In the genomic region with DNA sequence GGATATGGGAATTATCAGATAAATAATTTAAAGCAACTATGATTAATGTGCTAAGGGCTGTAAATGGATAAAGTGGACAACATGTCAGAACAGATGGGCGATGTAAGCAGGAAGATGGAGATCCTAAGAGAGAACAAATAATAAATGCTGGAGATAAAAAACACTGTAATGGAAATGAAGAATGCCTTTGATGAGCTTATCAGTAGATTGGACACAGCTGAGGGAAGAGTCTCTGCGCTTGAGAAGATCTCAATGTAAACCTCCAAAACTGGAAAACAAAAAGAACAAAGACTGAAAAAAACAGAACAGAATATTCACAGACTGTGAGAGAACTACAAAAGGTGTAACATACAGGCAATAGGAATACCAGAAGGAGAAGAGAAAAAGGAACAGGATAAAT, we compare ENCODE assay signal across 32 cellular contexts.
"Had no signal": no experiment of that assay in that cellular context is flagged by ENCODE, and none has a peak within 500 bp of the region (broad histone marks: within the 10 kb centered on the region; RNA-seq: fewer than 3 reads in every experiment).

No MANE protein-coding gene starts in this region.

- H3K36me3 ChIP-seq: adrenal gland, esophagus squamous epithelium, gastroesophageal sphincter, heart right ventricle had no signal

- H2AFZ ChIP-seq: hepatocyte had no signal

- DNase-seq: activated CD4-positive, alpha-beta T cell treated with anti-CD3 and anti-CD28 coated beads for 48 hours; activated CD4-positive, alpha-beta T cell treated with anti-CD3 and anti-CD28 coated beads, Interleukin-2, amount 50 U/mL, for 1 hour; activated CD4-positive, alpha-beta T cell treated with anti-CD3 and anti-CD28 coated beads, Interleukin-2, amount 50 U/mL, for 48 hours; activated CD8-positive, alpha-beta memory T cell treated with anti-CD3 and anti-CD28 coated beads for 24 hours; activated CD8-positive, alpha-beta T cell treated with anti-CD3 and anti-CD28 coated beads for 36 hours; activated effector memory CD4-positive, alpha-beta T cell treated with Interleukin-2 at 50 U/mL for 16 hours; activated gamma-delta T cell treated with Interleukin-2 at 50 U/mL for 16 hours; activated naive CD4-positive, alpha-beta T cell treated with Interleukin-2 at 50 U/mL for 16 hours; activated naive CD8-positive, alpha-beta T cell treated with anti-CD3 and anti-CD28 coated beads for 36 hours; activated naive CD8-positive, alpha-beta T cell treated with anti-CD3 and anti-CD28 coated beads, Interleukin-2, amount 50 U/mL, for 24 hours; activated T-cell treated with anti-CD3 and anti-CD28 coated beads, Interleukin-2, amount 50 U/mL, for 4 hours; amygdala; aorta; body of pancreas; caudate nucleus; cortex of kidney; effector CD8-positive, alpha-beta T cell; esophagus squamous epithelium; foreskin melanocyte; heart right ventricle; T-helper 2 cell had no signal

- H3K4me3 ChIP-seq: adrenal gland, body of pancreas, esophagus squamous epithelium, gastroesophageal sphincter, heart right ventricle, hepatocyte had no signal

- H3K27me3 ChIP-seq: adrenal gland, body of pancreas, esophagus squamous epithelium, gastroesophageal sphincter, heart right ventricle, hepatocyte had no signal

- H3K27ac ChIP-seq: adrenal gland, body of pancreas, epithelial cell of prostate, esophagus squamous epithelium, gastroesophageal sphincter, heart right ventricle, hepatocyte, VCaP had no signal

- H3K9me3 ChIP-seq: body of pancreas, esophagus squamous epithelium, gastroesophageal sphincter had no signal

- H3K4me2 ChIP-seq: hepatocyte had no signal

- H3K79me2 ChIP-seq: hepatocyte had no signal

- H3K4me1 ChIP-seq: adrenal gland, esophagus squamous epithelium, gastroesophageal sphincter had no signal

- FAIRE-seq: colon, endometrium, endothelial cell of umbilical vein, TTC549 had no signal

- ATAC-seq: activated CD8-positive, alpha-beta T cell treated with anti-CD3 and anti-CD28 coated beads for 36 hours; activated naive CD8-positive, alpha-beta T cell treated with anti-CD3 and anti-CD28 coated beads, Interleukin-2, amount 50 U/mL, for 24 hours; activated T-cell treated with anti-CD3 and anti-CD28 coated beads, Interleukin-2, amount 50 U/mL, for 4 hours; activated T-helper 17 cell treated with anti-CD3 and anti-CD28 coated beads, Interleukin-2, amount 50 U/mL, for 72 hours; body of pancreas; gastroesophageal sphincter; heart right ventricle; WTC11 had no signal
